ENCODE assay signal across 1 cellular context in genomic region chr4:75434105-75434504, GRCh38.
TF ChIP-seq lines count a peak whose summit lies in the region.

No MANE protein-coding gene starts in this region.

TF ChIP-seq in GM12878, 131 proteins besides CTCF, POLR2A, EP300 and RAD21 (continued from another document):
- TF ChIP-seq ZNF687 (IDR thresholded peaks at IDR 0.05): no peak
- TF ChIP-seq EGR1 (IDR thresholded peaks at IDR 0.05; ENCODE audit: borderline replicate concordance in 1 of 2, low read depth in 2 of 2, low read length in 2 of 2): no peak
- TF ChIP-seq ZNF217 (IDR thresholded peaks at IDR 0.05): no peak
- TF ChIP-seq PRDM15 (CRISPR knock-in tag; IDR thresholded peaks at IDR 0.05): no peak
- TF ChIP-seq PML (IDR thresholded peaks at IDR 0.05; ENCODE audit: low read length): no peak
- no peak for TF ChIP-seq SMAD1 (IDR thresholded peaks at IDR 0.05; ENCODE audit: low read depth, partially characterized antibody)
- TF ChIP-seq GABPA (IDR thresholded peaks at IDR 0.05; ENCODE audit: low read depth): no peak
- no peak for TF ChIP-seq ZBTB33 (IDR thresholded peaks at IDR 0.05)
- TF ChIP-seq SIX5 (IDR thresholded peaks at IDR 0.05; ENCODE audit: low read depth, low read length, severe bottlenecking): no peak
- no peak for TF ChIP-seq POU2F2 (IDR thresholded peaks at IDR 0.05; ENCODE audit: borderline replicate concordance, low read depth, low read length)
